In the genomic region with DNA sequence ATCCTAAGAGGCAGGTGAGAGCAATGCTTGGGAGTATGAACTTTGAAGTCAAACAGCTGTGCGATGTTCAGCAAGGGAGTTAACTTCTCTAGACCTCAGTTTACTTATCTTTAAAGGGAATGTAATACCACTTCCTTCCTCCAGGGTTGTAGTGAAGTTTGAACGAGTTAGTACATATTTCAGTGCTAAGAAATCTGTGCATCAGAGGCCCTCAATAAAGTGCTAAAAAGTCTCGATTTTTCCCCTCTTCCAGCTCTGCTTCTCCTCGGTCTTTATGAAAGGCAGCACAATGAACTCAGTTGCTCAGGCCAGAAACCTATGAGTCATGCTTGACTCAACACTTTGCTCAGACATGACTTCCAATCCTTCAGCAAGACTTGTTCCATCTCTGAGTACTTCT, we compare ENCODE assay signal across 9 cellular contexts.
DNase-seq lines count a peak whose midpoint lies in the region; ATAC-seq and TF ChIP-seq lines count a peak whose summit lies in the region.
"Had no signal": no experiment of that assay in that cellular context is flagged by ENCODE, and none has a peak within 500 bp of the region (broad histone marks: within the 10 kb centered on the region; RNA-seq: fewer than 3 reads in every experiment).

No MANE protein-coding gene starts in this region.

- no peaks in the 10 kb centered on the region for H3K36me3 ChIP-seq in A673 (ENCODE audit: insufficient read depth, low read length, poor library complexity, severe bottlenecking)
- no peaks in the 10 kb centered on the region for H3K36me3 ChIP-seq in MG63

- peak; percentile 94 for ATAC-seq in esophagus mucosa

- H3K4me1 ChIP-seq in A673 (ENCODE audit: insufficient read depth, low read length, poor library complexity, severe bottlenecking): no peaks in the 10 kb centered on the region

- CTCF ChIA-PET in A673 (lab: Charles Lee): no interaction called here

- DNase-seq in A673 (ENCODE audit: low spot score): peak; percentile 29
- DNase-seq in MG63: peak; percentile 54
- DNase-seq in RPMI8226: no peak
- no peak for DNase-seq in KBM-7
- no peak for DNase-seq in NCI-H1436 treated with DMSO at 0.1 percent for 48 hours (lab: John Stamatoyannopoulos, UW)
- no peak for DNase-seq in NCI-H146 treated with DMSO at 0.1 percent for 48 hours (lab: John Stamatoyannopoulos, UW; ENCODE audit: unreplicated experiment)
- DNase-seq: aorta had no signal

- H3K4me3 ChIP-seq in A673 (ENCODE audit: low read depth, low read length, poor library complexity, severe bottlenecking) (no peak overlapping the region), GM12875 (ENCODE audit: low read depth, low read length) (no peak overlapping the region), MG63 (no peak overlapping the region)

- H3K27me3 ChIP-seq in A673 (replicated peaks; ENCODE audit: insufficient read depth, low read depth, low read length, poor library complexity) (no peaks in the 10 kb centered on the region), MG63 (no peaks in the 10 kb centered on the region)

- in situ Hi-C loops in KBM-7 (cut with MboI; ENCODE audit: low pct_unique_long_range_greater_than_20kb, low sequenced_read_pairs): no loop called here

- no peaks in the 10 kb centered on the region for H3K9me3 ChIP-seq in A673 (ENCODE audit: low read depth, low read length, poor library complexity, severe bottlenecking)
- H3K9me3 ChIP-seq in MG63: no peaks in the 10 kb centered on the region

- H3K27ac ChIP-seq in A673 (ENCODE audit: low read depth, low read length, poor library complexity, severe bottlenecking): no peak overlapping the region

- no TSS peak for BruUV-seq in A673 (replicated peaks; lab: Mats Ljungman, UMichigan)

- TF ChIP-seq CTCF in A673 (conservative IDR thresholded peaks at IDR 0.05; ENCODE audit: low read depth, low read length) (peak; percentile 38), GM12875 (IDR thresholded peaks at IDR 0.05; ENCODE audit: borderline replicate concordance, insufficient read depth, low read depth, low read length) (peak; percentile 26; the same call in 1 of the 2 replicates)

- intact Hi-C loops in A673 (cut with micrococcal nuclease; ENCODE audit: unreplicated experiment): no loop called here

- POLR2A ChIA-PET in A673 (lab: Charles Lee; ENCODE audit: low non-redundant PET): no interaction called here

Comparison
In these comparisons a context has a peak if more than half of its experiments do, and no peak if none do; other contexts are left out.
1. DNase-seq: peak in A673 (single experiment) and MG63 (single experiment); none in RPMI8226 (single experiment), KBM-7 (single experiment), NCI-H1436 treated with DMSO at 0.1 percent for 48 hours (single experiment) and NCI-H146 treated with DMSO at 0.1 percent for 48 hours (single experiment).